Comparison of ENCODE assay signal across 22 cellular contexts in genomic region chr11:62430350-62430749, GRCh38. TPM values are rescaled to one million over a fixed set of nuclear protein-coding genes. Genes with fewer than 3 reads are reported as not detected.
DNase-seq lines count a peak whose midpoint lies in the region; ATAC-seq and TF ChIP-seq lines count a peak whose summit lies in the region.
"Had no signal": no experiment of that assay in that cellular context is flagged by ENCODE, and none has a peak within 500 bp of the region (broad histone marks: within the 10 kb centered on the region; RNA-seq: fewer than 3 reads in every experiment).

No MANE protein-coding gene starts in this region.

- CTCF ChIA-PET in IMR-90 (lab: Yijun Ruan, JAX): interaction anchor here (2.1 kb wide), 1 partner anchor 130 kb away, joined by 7 read pairs; no protein-coding TSS in a partner anchor

- peak overlapping the region; percentile 87 for H2BK5ac ChIP-seq in IMR-90 (ENCODE audit: low read depth, low read length, poor library complexity, severe bottlenecking)

- H4K5ac ChIP-seq in IMR-90 (ENCODE audit: low read depth, low read length): peak overlapping the region; percentile 82

- ATAC-seq in IMR-90 (ENCODE audit: low read depth): no peak
- ATAC-seq in HG03521 (IDR thresholded peaks at IDR 0.05; ENCODE audit: unreplicated experiment): no peak
- no peak for ATAC-seq in GM19324 (IDR thresholded peaks at IDR 0.05; ENCODE audit: low FRiP score, unreplicated experiment)
- ATAC-seq in HG03196 (IDR thresholded peaks at IDR 0.05; ENCODE audit: unreplicated experiment): no peak
- ATAC-seq: left lung had no signal

- peak overlapping the region; percentile 84 for H3K23ac ChIP-seq in IMR-90 (ENCODE audit: low read depth, low read length)

- H3K27me3 ChIP-seq in IMR-90 (ENCODE audit: control insufficient read depth, insufficient read depth, low read length) (no peaks in the 10 kb centered on the region), skeletal muscle tissue (ENCODE audit: control insufficient read depth in 3 of 3, insufficient read depth in 3 of 3, low read length in 3 of 3) (no peaks in the 10 kb centered on the region)
- H3K27me3 ChIP-seq: BE2C, left lung had no signal

- H2AFZ ChIP-seq in IMR-90 (replicated peaks; ENCODE audit: low read length, poor library complexity): peak overlapping the region; percentile 68

- 81% methylated on average over 3 of the region's 5 CpGs; no CpG with 5 or more reads in 1 of the 2 experiments for WGBS in IMR-90 (ENCODE audit: extremely low coverage in 2 of 2, insufficient read length in 1 of 2), 2 experiments

- H4K20me1 ChIP-seq in IMR-90 (ENCODE audit: insufficient read depth, low read length): no peaks in the 10 kb centered on the region

- H3K9me3 ChIP-seq in IMR-90 (ENCODE audit: control insufficient read depth, insufficient read depth, low read length): no peaks in the 10 kb centered on the region
- no peaks in the 10 kb centered on the region for H3K9me3 ChIP-seq in skeletal muscle tissue (ENCODE audit: control insufficient read depth in 3 of 3, low read length in 3 of 3)
- H3K9me3 ChIP-seq: BE2C, left lung had no signal

- no peaks in the 10 kb centered on the region for H3K36me3 ChIP-seq in IMR-90 (ENCODE audit: control insufficient read depth, insufficient read depth, low read length)
- H3K36me3 ChIP-seq in skeletal muscle tissue (ENCODE audit: control insufficient read depth in 3 of 3, insufficient read depth in 3 of 3, low read length in 3 of 3): no peaks in the 10 kb centered on the region
- H3K36me3 ChIP-seq: BE2C, left lung had no signal

- TF ChIP-seq CTCF in CD14-positive monocyte (IDR thresholded peaks at IDR 0.05) (no peak), IMR-90 (conservative IDR thresholded peaks at IDR 0.05; ENCODE audit: low read depth, low read length) (no peak), fibroblast of mammary gland (conservative IDR thresholded peaks at IDR 0.05; ENCODE audit: control insufficient read depth, insufficient read depth, low read depth, low read length) (no peak)

- peaks cover 28% of the 10 kb centered on the region for H3K9me1 ChIP-seq in IMR-90 (ENCODE audit: insufficient read depth, low read length)

- peak overlapping the region in 1 of 2 donors; percentile 72 for H3K4me3 Mint-ChIP-seq in CD14-positive monocyte
- H3K4me3 Mint-ChIP-seq: activated naive CD8-positive, alpha-beta T cell treated with anti-CD3 and anti-CD28 coated beads, Interleukin-2, amount 10 ng/mL, durations not matched to agents 7 days and 5 days had no signal

- H2BK120ac ChIP-seq in IMR-90 (ENCODE audit: low read depth, low read length): peak overlapping the region; percentile 95

- H3K27me3 Mint-ChIP-seq in CD14-positive monocyte (ENCODE audit: low read depth in 3 of 3): no peaks in the 10 kb centered on the region
- H3K27me3 Mint-ChIP-seq: activated naive CD8-positive, alpha-beta T cell treated with anti-CD3 and anti-CD28 coated beads, Interleukin-2, amount 10 ng/mL, durations not matched to agents 7 days and 5 days had no signal

- DNase-seq in CD14-positive monocyte (ENCODE audit: low spot score): no peak
- DNase-seq in IMR-90: no peak
- peak; percentile 54 for DNase-seq in fibroblast of mammary gland (ENCODE audit: low read depth)
- DNase-seq in activated CD4-positive, alpha-beta T cell treated with anti-CD3 and anti-CD28 coated beads for 48 hours: no peak
- DNase-seq: activated CD4-positive, alpha-beta T cell treated with anti-CD3 and anti-CD28 coated beads, Interleukin-2, amount 50 U/mL, for 1 hour; activated naive CD8-positive, alpha-beta T cell treated with anti-CD3 and anti-CD28 coated beads, Interleukin-2, amount 10 ng/mL, durations not matched to agents 7 days and 5 days; BE2C; glutamatergic neuron; GOT3; left lung; NCI-H1930; NCI-H345; NK-92 treated with Interleukin-12 subunit alpha and Interleukin-12 subunit beta, amount 100 ng/mL, for 24 hours; RPMI8226; stimulated activated CD4-positive, alpha-beta T cell treated with anti-CD3 and anti-CD28 coated beads, Interleukin-4, amount 100 ng/mL, for 24 hours had no signal

- H3K27ac ChIP-seq in IMR-90 (ENCODE audit: insufficient read depth, low read length) (peak overlapping the region; percentile 92), skeletal muscle tissue (ENCODE audit: low read depth, low read length) (peak overlapping the region; percentile 2)
- H3K27ac ChIP-seq: epithelial cell of prostate had no signal

- peak overlapping the region; percentile 54 to 79 for H4K8ac ChIP-seq in IMR-90 (ENCODE audit: low read depth in 2 of 2, low read length in 2 of 2)

- peaks cover 0 to 33% of the 10 kb centered on the region in 2 experiments; a peak in 2 of 4 replicates for H3K79me1 ChIP-seq in IMR-90 (ENCODE audit: low read depth in 1 of 2, low read length in 2 of 2)

- peak overlapping the region; percentile 89; the same call in 2 of the 3 replicates for H2BK15ac ChIP-seq in IMR-90 (ENCODE audit: low read depth, low read length)

- peak overlapping the region; percentile 95 for H3K4ac ChIP-seq in IMR-90 (ENCODE audit: low read depth, low read length)

- peaks cover 0 to 3% (median 0%) of the 10 kb centered on the region in 7 donors for H3K9me3 Mint-ChIP-seq in CD14-positive monocyte
- H3K9me3 Mint-ChIP-seq: activated naive CD8-positive, alpha-beta T cell treated with anti-CD3 and anti-CD28 coated beads, Interleukin-2, amount 10 ng/mL, durations not matched to agents 7 days and 5 days had no signal

- peak overlapping the region; percentile 94 for H4K91ac ChIP-seq in IMR-90 (ENCODE audit: insufficient read depth, low read depth, low read length)

- H3K4me1 Mint-ChIP-seq in CD14-positive monocyte: peaks cover 90% of the 10 kb centered on the region

- no peak for TF ChIP-seq POLR2A in IMR-90 (IDR thresholded peaks at IDR 0.05; ENCODE audit: low read depth, low read length)

- H3K18ac ChIP-seq in IMR-90 (ENCODE audit: low read depth, low read length): peak overlapping the region; percentile 95

- POLR2A ChIA-PET in IMR-90 (lab: Charles Lee; ENCODE audit: unreplicated experiment): no interaction called here

- peaks cover 0 to 6% of the 10 kb centered on the region in 2 donors for H3K36me3 Mint-ChIP-seq in CD14-positive monocyte
- H3K36me3 Mint-ChIP-seq: activated naive CD8-positive, alpha-beta T cell treated with anti-CD3 and anti-CD28 coated beads, Interleukin-2, amount 10 ng/mL, durations not matched to agents 7 days and 5 days had no signal

- TF ChIP-seq RAD21 in IMR-90 (IDR thresholded peaks at IDR 0.05; ENCODE audit: low read length): no peak

- peak overlapping the region; percentile 95 for H2BK20ac ChIP-seq in IMR-90 (ENCODE audit: low read depth, low read length)

- no TSS peak for BruUV-seq in IMR-90 (replicated peaks; lab: Mats Ljungman, UMichigan)

- peak overlapping the region; percentile 72 for H3K14ac ChIP-seq in IMR-90 (replicated peaks; ENCODE audit: low read depth, low read length)

- H3K27ac Mint-ChIP-seq in CD14-positive monocyte: peak overlapping the region; percentile 73 to 98 (median 93)
- H3K27ac Mint-ChIP-seq: activated naive CD8-positive, alpha-beta T cell treated with anti-CD3 and anti-CD28 coated beads, Interleukin-2, amount 10 ng/mL, durations not matched to agents 7 days and 5 days had no signal

- H3K4me1 ChIP-seq in IMR-90 (ENCODE audit: control insufficient read depth, insufficient read depth, low read length) (peaks cover 34% of the 10 kb centered on the region), skeletal muscle tissue (ENCODE audit: control insufficient read depth in 3 of 3, insufficient read depth in 3 of 3, low read length in 3 of 3) (peaks cover 4 to 12% (median 6%) of the 10 kb centered on the region in 3 donors)

- intact Hi-C loops in CD14-positive monocyte (cut with micrococcal nuclease) (no loop called here), IMR-90 (cut with micrococcal nuclease) (loop anchor here (2.0 kb wide), 1 partner anchor 80 kb away; no protein-coding TSS in a partner anchor)

- peak overlapping the region; percentile 71 for H2AK5ac ChIP-seq in IMR-90 (ENCODE audit: low read depth, low read length)

- in situ Hi-C loops in IMR-90 (cut with MboI; ENCODE audit: low sequenced_read_pairs): no loop called here

- H3K56ac ChIP-seq in IMR-90 (ENCODE audit: extremely low read depth, insufficient read depth, low read length): peak overlapping the region; percentile 65

- peak overlapping the region; percentile 19 for H2AK9ac ChIP-seq in IMR-90 (replicated peaks; ENCODE audit: low read depth, low read length, poor library complexity)

- H3K4me2 ChIP-seq in IMR-90 (ENCODE audit: low read depth, low read length): no peak overlapping the region

- H3K9ac ChIP-seq in IMR-90 (ENCODE audit: low read depth, low read length) (peak overlapping the region; percentile 54; the same call in 1 of the 2 replicates), skeletal muscle tissue (ENCODE audit: low read depth in 1 of 3, low read length in 3 of 3) (no peak overlapping the region)

- dilution Hi-C loops in IMR-90 (cut with HindIII; ENCODE audit: low sequenced_read_pairs, unreplicated experiment): no loop called here

- H3K4me3 ChIP-seq in IMR-90 (ENCODE audit: insufficient read depth, low read depth, low read length) (no peak overlapping the region), fibroblast of mammary gland (ENCODE audit: control insufficient read depth, low read depth, low read length) (no peak overlapping the region), skeletal muscle tissue (ENCODE audit: low read length in 3 of 3) (no peak overlapping the region)
- H3K4me3 ChIP-seq: left lung had no signal

TF ChIP-seq in IMR-90, 13 proteins besides CTCF, POLR2A, EP300 and RAD21:
- TF ChIP-seq CHD1 (IDR thresholded peaks at IDR 0.05; ENCODE audit: low read depth, low read length) (no peak), FOS (IDR thresholded peaks at IDR 0.05; ENCODE audit: low read depth, low read length) (no peak), NFE2L2 (IDR thresholded peaks at IDR 0.05; ENCODE audit: low read depth, low read length) (no peak), BHLHE40 (IDR thresholded peaks at IDR 0.05; ENCODE audit: low read depth, low read length) (no peak), MXI1 (IDR thresholded peaks at IDR 0.05; ENCODE audit: borderline replicate concordance, low read depth, low read length) (no peak), CEBPB (IDR thresholded peaks at IDR 0.05; ENCODE audit: low read depth, low read length) (no peak), SMC3 (IDR thresholded peaks at IDR 0.05; ENCODE audit: low read depth, low read length) (no peak)

RNA-seq across cellular contexts. Expression of gene SCGB1A1, which starts 11.5 kb away (rescaled TPM):
- polyA plus RNA-seq in CD14-positive monocyte (not detected), IMR-90 (2012; rRNA removed) (not detected in 2 replicates)
- total RNA-seq in IMR-90 (2012; rRNA removed) (not detected in 2 replicates), skeletal muscle tissue (not detected)
- not detected in 2 replicates for polyA plus RNA-seq in IMR-90 (2012; cell fraction: cytosol; rRNA removed)
- polyA plus RNA-seq in IMR-90 (2012; cell fraction: nucleus; rRNA removed; ENCODE audit: low replicate concordance): not detected in 2 replicates
- total RNA-seq: activated naive CD8-positive, alpha-beta T cell treated with anti-CD3 and anti-CD28 coated beads, Interleukin-2, amount 10 ng/mL, durations not matched to agents 7 days and 5 days; bronchial epithelial cell; dermis microvascular lymphatic vessel endothelial cell had no signal
